19 cellular contexts compared by ENCODE assay signal in the genomic region with DNA sequence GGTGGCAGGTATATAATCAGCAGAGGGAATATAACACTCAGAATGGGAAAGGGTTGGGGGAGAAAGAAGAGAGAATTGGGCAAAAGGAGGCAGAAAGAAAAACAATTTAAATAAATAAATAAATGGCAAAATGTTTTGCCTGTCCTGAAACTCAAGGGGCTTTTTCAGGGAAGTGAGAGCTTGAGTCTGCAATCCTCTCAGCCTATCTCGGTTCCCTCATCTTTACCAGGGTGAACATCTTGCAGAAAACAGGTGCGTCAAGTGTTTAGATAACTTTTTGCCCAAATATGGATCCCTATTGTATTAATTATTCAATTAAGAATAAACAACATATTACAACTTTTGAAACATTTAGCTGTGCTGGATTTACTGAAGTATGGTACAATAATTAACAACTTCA.
A peak's percentile ranks its signal among the peaks of the same experiment; 100 is the strongest.
DNase-seq lines count a peak whose midpoint lies in the region; ATAC-seq, FAIRE-seq and TF ChIP-seq lines count a peak whose summit lies in the region.
"Had no signal": no experiment of that assay in that cellular context is flagged by ENCODE, and none has a peak within 500 bp of the region (broad histone marks: within the 10 kb centered on the region; RNA-seq: fewer than 3 reads in every experiment).

No MANE protein-coding gene starts in this region.

- no peaks in the 10 kb centered on the region for H3F3A ChIP-seq in PC-9 (ENCODE audit: insufficient read depth, low read depth)

- H3K27me3 ChIP-seq in HCT116 (ENCODE audit: insufficient read depth, low read length) (no peaks in the 10 kb centered on the region), PC-9 (ENCODE audit: insufficient read depth, low read depth) (no peaks in the 10 kb centered on the region)
- H3K27me3 ChIP-seq: BLaER1 treated with 17β-estradiol and CSF1 and Interleukin-3, amounts not matched to agents 10 nM and 100 nM had no signal

- peak; percentile 39 for FAIRE-seq in frontal cortex (lab: Jason Lieb, UNC)
- FAIRE-seq: D721Med, G401.6, GM12892, GM18507 had no signal

- H2AFZ ChIP-seq in HCT116 (ENCODE audit: low read depth, low read length, poor library complexity, severe bottlenecking) (peak overlapping the region; percentile 35), PC-9 (0 out of 2 replicates have a peak overlapping the region, but pooled peaks have one; percentile 37)

- H3K9ac ChIP-seq in HCT116 (ENCODE audit: low read length) = no peak overlapping the region
- H3K9ac ChIP-seq: BLaER1 treated with 17β-estradiol and CSF1 and Interleukin-3, amounts not matched to agents 10 nM and 100 nM had no signal

- intact Hi-C loops in HCT116 (cut with micrococcal nuclease) = no loop called here
- intact Hi-C loops in PC-9 (cut with micrococcal nuclease; ENCODE audit: unreplicated experiment) = no loop called here

- H3K36me3 ChIP-seq in HCT116 (ENCODE audit: control insufficient read depth in 1 of 2, insufficient read depth in 2 of 2, low read length in 2 of 2) (no peaks in the 10 kb centered on the region), PC-9 (ENCODE audit: low read depth) (no peaks in the 10 kb centered on the region)
- H3K36me3 ChIP-seq: BLaER1 treated with 17β-estradiol and CSF1 and Interleukin-3, amounts not matched to agents 10 nM and 100 nM had no signal

- ATAC-seq in HCT116 (no peak), GM21423 (IDR thresholded peaks at IDR 0.05; ENCODE audit: unreplicated experiment) (no peak)
- ATAC-seq: A549; CD8-positive, alpha-beta T cell had no signal

- no peak for TF ChIP-seq POLR2A in HCT116 (IDR thresholded peaks at IDR 0.05; ENCODE audit: borderline replicate concordance, extremely low read depth, insufficient read depth, insufficient read length)

- H3K4me1 ChIP-seq in HCT116 (ENCODE audit: control insufficient read depth in 1 of 2, insufficient read depth in 2 of 2, low read length in 2 of 2) (no peaks in the 10 kb centered on the region), PC-9 (replicated peaks; ENCODE audit: insufficient read depth) (no peaks in the 10 kb centered on the region)
- H3K4me1 ChIP-seq: A549; BLaER1 treated with 17β-estradiol and CSF1 and Interleukin-3, amounts not matched to agents 10 nM and 100 nM; Caco-2 had no signal

- H3K4me2 ChIP-seq in HCT116 (ENCODE audit: low read length) (no peak overlapping the region), PC-9 (no peak overlapping the region)
- H3K4me2 ChIP-seq: A549; BLaER1 treated with 17β-estradiol and CSF1 and Interleukin-3, amounts not matched to agents 10 nM and 100 nM had no signal

- H3K4me3 ChIP-seq in HCT116 (replicated peaks in 1 of 2; ENCODE audit: low read depth in 1 of 2, low read length in 2 of 2) (no peak overlapping the region), PC-9 (no peak overlapping the region)
- H3K4me3 ChIP-seq: A549; BLaER1 treated with 17β-estradiol and CSF1 and Interleukin-3, amounts not matched to agents 10 nM and 100 nM had no signal

- TF ChIP-seq CTCF in HCT116 (IDR thresholded peaks at IDR 0.05 in 2 of 3, conservative IDR thresholded peaks at IDR 0.05 in 1 of 3; ENCODE audit: borderline replicate concordance in 1 of 3, insufficient read depth in 1 of 3, low read depth in 2 of 3, low read length in 2 of 3) (no peak), PC-9 (conservative IDR thresholded peaks at IDR 0.05) (no peak)

- RAD21 ChIA-PET in HCT116 (lab: Charles Lee; ENCODE audit: low non-redundant PET in 1 of 2, low total read pairs in 2 of 2, uncharacterized antibody in 2 of 2, unreplicated experiment in 2 of 2) = no interaction called here

- CTCF ChIA-PET in HCT116 (lab: Charles Lee) = no interaction called here
- CTCF ChIA-PET in PC-9 (lab: Charles Lee) = no interaction called here

- H3K79me2 ChIP-seq in HCT116 (ENCODE audit: insufficient read depth, low read length) (no peaks in the 10 kb centered on the region), PC-9 (ENCODE audit: low read depth) (no peaks in the 10 kb centered on the region)

- POLR2A ChIA-PET in HCT116 (lab: Charles Lee) (no interaction called here), PC-9 (lab: Charles Lee; ENCODE audit: unreplicated experiment) (interaction anchor here (0.7 kb wide), 1 partner anchor 343 kb away, joined by 5 read pairs; a partner anchor contains a TSS)

- H3K27ac ChIP-seq in HCT116 (ENCODE audit: low read depth, low read length) (no peak overlapping the region), PC-9 (no peak overlapping the region)
- H3K27ac ChIP-seq: A549; BLaER1 treated with 17β-estradiol and CSF1 and Interleukin-3, amounts not matched to agents 10 nM and 100 nM; C4-2B had no signal

- H4K20me1 ChIP-seq in HCT116 (ENCODE audit: insufficient read depth) (no peaks in the 10 kb centered on the region; the same call in 1 of the 2 replicates), PC-9 (ENCODE audit: insufficient read depth) (no peaks in the 10 kb centered on the region)
- H4K20me1 ChIP-seq: BLaER1 treated with 17β-estradiol and CSF1 and Interleukin-3, amounts not matched to agents 10 nM and 100 nM had no signal

- H3K9me2 ChIP-seq in HCT116 (ENCODE audit: insufficient read depth) (no peaks in the 10 kb centered on the region), PC-9 (ENCODE audit: insufficient read depth) (no peaks in the 10 kb centered on the region)

- TF ChIP-seq RAD21 in HCT116 (IDR thresholded peaks at IDR 0.05; ENCODE audit: low read depth) = no peak

- BruUV-seq in HCT116 (replicated peaks; lab: Mats Ljungman, UMichigan) = no TSS peak
- BruUV-seq in PC-9 (replicated peaks; lab: Mats Ljungman, UMichigan) = no TSS peak

- no peaks in the 10 kb centered on the region for H3K9me3 ChIP-seq in HCT116 (ENCODE audit: control insufficient read depth in 1 of 2, insufficient read depth in 1 of 2, low read depth in 1 of 2, low read length in 2 of 2)
- H3K9me3 ChIP-seq in PC-9 (ENCODE audit: insufficient read depth, low read depth) = peaks cover 4% of the 10 kb centered on the region; the same call in 1 of the 2 replicates
- H3K9me3 ChIP-seq: A549; BLaER1 treated with 17β-estradiol and CSF1 and Interleukin-3, amounts not matched to agents 10 nM and 100 nM; Caco-2 had no signal

- DNase-seq in HCT116 (ENCODE audit: low read depth, low spot score) = no peak
- DNase-seq in PC-9 = no peak
- DNase-seq in frontal cortex (ENCODE audit: low spot score in 2 of 2) = no peak
- DNase-seq in 8988T = no peak
- no peak for DNase-seq in glomerular visceral epithelial cell (ENCODE audit: extremely low spot score)
- DNase-seq: AML-193; Caco-2; Calu3; CD4-positive, alpha-beta T cell; CD8-positive, alpha-beta T cell; DMS79 treated with DMSO at 0.1 percent for 48 hours had no signal

TF ChIP-seq in HCT116, 20 proteins besides CTCF, POLR2A, EP300 and RAD21 (continues in another document):
- no peak for TF ChIP-seq CBX3 (IDR thresholded peaks at IDR 0.05; ENCODE audit: low read depth)
- TF ChIP-seq, protein P1, sequence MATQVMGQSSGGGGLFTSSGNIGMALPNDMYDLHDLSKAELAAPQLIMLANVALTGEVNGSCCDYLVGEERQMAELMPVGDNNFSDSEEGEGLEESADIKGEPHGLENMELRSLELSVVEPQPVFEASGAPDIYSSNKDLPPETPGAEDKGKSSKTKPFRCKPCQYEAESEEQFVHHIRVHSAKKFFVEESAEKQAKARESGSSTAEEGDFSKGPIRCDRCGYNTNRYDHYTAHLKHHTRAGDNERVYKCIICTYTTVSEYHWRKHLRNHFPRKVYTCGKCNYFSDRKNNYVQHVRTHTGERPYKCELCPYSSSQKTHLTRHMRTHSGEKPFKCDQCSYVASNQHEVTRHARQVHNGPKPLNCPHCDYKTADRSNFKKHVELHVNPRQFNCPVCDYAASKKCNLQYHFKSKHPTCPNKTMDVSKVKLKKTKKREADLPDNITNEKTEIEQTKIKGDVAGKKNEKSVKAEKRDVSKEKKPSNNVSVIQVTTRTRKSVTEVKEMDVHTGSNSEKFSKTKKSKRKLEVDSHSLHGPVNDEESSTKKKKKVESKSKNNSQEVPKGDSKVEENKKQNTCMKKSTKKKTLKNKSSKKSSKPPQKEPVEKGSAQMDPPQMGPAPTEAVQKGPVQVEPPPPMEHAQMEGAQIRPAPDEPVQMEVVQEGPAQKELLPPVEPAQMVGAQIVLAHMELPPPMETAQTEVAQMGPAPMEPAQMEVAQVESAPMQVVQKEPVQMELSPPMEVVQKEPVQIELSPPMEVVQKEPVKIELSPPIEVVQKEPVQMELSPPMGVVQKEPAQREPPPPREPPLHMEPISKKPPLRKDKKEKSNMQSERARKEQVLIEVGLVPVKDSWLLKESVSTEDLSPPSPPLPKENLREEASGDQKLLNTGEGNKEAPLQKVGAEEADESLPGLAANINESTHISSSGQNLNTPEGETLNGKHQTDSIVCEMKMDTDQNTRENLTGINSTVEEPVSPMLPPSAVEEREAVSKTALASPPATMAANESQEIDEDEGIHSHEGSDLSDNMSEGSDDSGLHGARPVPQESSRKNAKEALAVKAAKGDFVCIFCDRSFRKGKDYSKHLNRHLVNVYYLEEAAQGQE (IDR thresholded peaks at IDR 0.05; ENCODE audit: low read depth) = no peak
- TF ChIP-seq YY1 (IDR thresholded peaks at IDR 0.05; ENCODE audit: extremely low read depth, insufficient replicate concordance, low read depth, low read length) = no peak
- TF ChIP-seq ELF1 (IDR thresholded peaks at IDR 0.05; ENCODE audit: borderline replicate concordance, low read depth) = no peak
- TF ChIP-seq SP1 (IDR thresholded peaks at IDR 0.05; ENCODE audit: low read depth) = no peak
- TF ChIP-seq SIN3A (IDR thresholded peaks at IDR 0.05; ENCODE audit: low read depth) = no peak
- no peak for TF ChIP-seq CEBPB (IDR thresholded peaks at IDR 0.05; ENCODE audit: low read depth)
- no peak for TF ChIP-seq TCF7L2 (IDR thresholded peaks at IDR 0.05; ENCODE audit: borderline replicate concordance, extremely low read depth, insufficient read depth, insufficient read length)
- no peak for TF ChIP-seq EGR1 (IDR thresholded peaks at IDR 0.05; ENCODE audit: low read depth)
- TF ChIP-seq, protein P2, sequence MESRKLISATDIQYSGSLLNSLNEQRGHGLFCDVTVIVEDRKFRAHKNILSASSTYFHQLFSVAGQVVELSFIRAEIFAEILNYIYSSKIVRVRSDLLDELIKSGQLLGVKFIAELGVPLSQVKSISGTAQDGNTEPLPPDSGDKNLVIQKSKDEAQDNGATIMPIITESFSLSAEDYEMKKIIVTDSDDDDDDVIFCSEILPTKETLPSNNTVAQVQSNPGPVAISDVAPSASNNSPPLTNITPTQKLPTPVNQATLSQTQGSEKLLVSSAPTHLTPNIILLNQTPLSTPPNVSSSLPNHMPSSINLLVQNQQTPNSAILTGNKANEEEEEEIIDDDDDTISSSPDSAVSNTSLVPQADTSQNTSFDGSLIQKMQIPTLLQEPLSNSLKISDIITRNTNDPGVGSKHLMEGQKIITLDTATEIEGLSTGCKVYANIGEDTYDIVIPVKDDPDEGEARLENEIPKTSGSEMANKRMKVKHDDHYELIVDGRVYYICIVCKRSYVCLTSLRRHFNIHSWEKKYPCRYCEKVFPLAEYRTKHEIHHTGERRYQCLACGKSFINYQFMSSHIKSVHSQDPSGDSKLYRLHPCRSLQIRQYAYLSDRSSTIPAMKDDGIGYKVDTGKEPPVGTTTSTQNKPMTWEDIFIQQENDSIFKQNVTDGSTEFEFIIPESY (IDR thresholded peaks at IDR 0.05; ENCODE audit: extremely low read depth, insufficient replicate concordance, low read length) = no peak
